In the genomic region with DNA sequence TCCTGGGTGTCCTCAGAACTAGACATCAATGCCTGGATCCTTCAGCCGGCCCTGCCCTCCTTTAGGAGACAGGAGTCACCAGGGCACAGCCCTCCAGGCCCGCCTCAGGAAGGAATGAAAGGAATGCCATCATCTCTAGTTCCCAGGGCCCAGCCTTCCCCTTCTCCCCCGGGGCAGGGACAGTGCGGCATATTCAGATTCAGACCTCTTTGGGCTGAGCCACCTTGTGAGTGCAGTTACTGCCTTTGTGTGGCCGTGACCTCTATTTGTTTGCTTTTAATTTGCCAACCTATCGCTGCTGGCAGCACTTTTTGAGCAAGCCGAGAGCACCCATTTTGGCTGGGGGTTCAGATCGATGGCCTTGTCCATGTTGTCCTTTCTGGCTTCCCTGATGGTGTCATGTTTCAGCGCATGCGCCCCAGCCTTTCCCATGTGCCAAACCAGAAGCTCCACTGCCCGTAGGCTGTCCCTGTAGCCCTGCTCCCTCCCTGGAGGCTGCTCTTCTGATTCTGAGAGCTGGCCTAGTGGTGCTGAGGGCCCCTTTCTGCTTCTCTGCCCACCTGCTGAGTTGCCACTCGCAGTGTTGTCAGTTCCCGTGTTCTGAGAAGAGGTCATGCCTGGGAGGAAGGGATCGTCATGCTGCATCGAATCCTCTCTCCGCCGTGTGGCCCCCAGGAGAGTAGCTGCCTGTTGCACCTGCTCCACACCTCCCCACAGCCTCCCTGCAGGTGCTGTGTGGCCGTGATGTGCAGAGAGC, we compare ENCODE assay signal across 9 cellular contexts. TPM values are rescaled to one million over a fixed set of nuclear protein-coding genes. Genes with fewer than 3 reads are reported as not detected.
DNase-seq lines count a peak whose midpoint lies in the region; ATAC-seq and TF ChIP-seq lines count a peak whose summit lies in the region.
"Had no signal": no experiment of that assay in that cellular context is flagged by ENCODE, and none has a peak within 500 bp of the region (broad histone marks: within the 10 kb centered on the region; RNA-seq: fewer than 3 reads in every experiment).

No MANE protein-coding gene starts in this region.

- ATAC-seq in right lobe of liver = peak; percentile 86 to 92 (median 92)
- ATAC-seq in HG02970 (IDR thresholded peaks at IDR 0.05; ENCODE audit: low FRiP score, unreplicated experiment) = no peak

- no peak overlapping the region for H3K4me3 ChIP-seq in breast epithelium
- H3K4me3 ChIP-seq in right lobe of liver = no peak overlapping the region

- no peak for TF ChIP-seq POLR2A in breast epithelium (IDR thresholded peaks at IDR 0.05)
- no peak for TF ChIP-seq POLR2A in right lobe of liver (IDR thresholded peaks at IDR 0.05)

- DNase-seq in ACHN = peak; percentile 20
- peak; percentile 92 to 98 (median 94) for DNase-seq in NCI-H1417 (lab: John Stamatoyannopoulos, UW)
- DNase-seq in breast epithelium (ENCODE audit: low spot score in 2 of 2) = peak; percentile 33 to 69
- peak; percentile 90 to 98 (median 95) for DNase-seq in right lobe of liver
- no peak for DNase-seq in SW 1271 (lab: John Stamatoyannopoulos, UW)
- no peak for DNase-seq in NK-92 (lab: John Stamatoyannopoulos, UW; ENCODE audit: unreplicated experiment)
- no peak for DNase-seq in globus pallidus (ENCODE audit: low spot score)
- DNase-seq: DMS 273 treated with DMSO at 0.1 percent for 48 hours had no signal

- in situ Hi-C loops in ACHN (cut with HindIII; ENCODE audit: low pct_ligation_motif_present, low pct_unique_long_range_greater_than_20kb, low sequenced_read_pairs) = no loop called here

- H3K4me1 ChIP-seq in breast epithelium = no peaks in the 10 kb centered on the region
- peaks cover 0 to 49% (median 19%) of the 10 kb centered on the region in 4 donors for H3K4me1 ChIP-seq in right lobe of liver

- intact Hi-C loops in breast epithelium (cut with DNase I; ENCODE audit: low total_unique reads) = no loop called here
- intact Hi-C loops in right lobe of liver (cut with DNase I) = no loop called here

- H3K27me3 ChIP-seq in breast epithelium (no peaks in the 10 kb centered on the region), right lobe of liver (no peaks in the 10 kb centered on the region)

- H3K9me3 ChIP-seq in breast epithelium (no peaks in the 10 kb centered on the region), right lobe of liver (no peaks in the 10 kb centered on the region)

- WGBS in right lobe of liver (ENCODE audit: insufficient coverage, low coverage, low lambda C conversion rate, missing lambda C conversion rate) = 20% methylated on average over 16 of the region's 18 CpGs

- H3K36me3 ChIP-seq in breast epithelium = no peaks in the 10 kb centered on the region
- H3K36me3 ChIP-seq in right lobe of liver = peaks cover 0 to 44% (median 20%) of the 10 kb centered on the region in 4 donors

- H3K27ac ChIP-seq in breast epithelium (peak overlapping the region; percentile 52), right lobe of liver (peak overlapping the region; percentile 28 to 71 (median 39))

- no peak for TF ChIP-seq CTCF in breast epithelium (IDR thresholded peaks at IDR 0.05)
- TF ChIP-seq CTCF in right lobe of liver (IDR thresholded peaks at IDR 0.05) = no peak

RNA-seq across cellular contexts. Expression of a gene that starts 10.9 kb away (rescaled TPM):
- total RNA-seq in breast epithelium (1 to 10 TPM; 3.5 to 9.4 (median 7.2) TPM), right lobe of liver (1 to 10 TPM in 5 of 6 experiments, under 1 TPM in 1; 0.98 to 4.0 (median 2.7) TPM)

RNA-seq across cellular contexts. Expression of a gene that starts 16.9 kb away (rescaled TPM):
- total RNA-seq in breast epithelium (10 to 100 TPM in 2 of 3 donors, 1 to 10 TPM in 1; 7.5 to 13.8 (median 11.8) TPM), right lobe of liver (10 to 100 TPM; 11.5 to 37.6 (median 21.6) TPM)

RNA-seq across cellular contexts. Expression of a gene that starts 24.9 kb away (rescaled TPM):
- total RNA-seq in breast epithelium = 10 to 100 TPM in 1 of 3 donors, 1 to 10 TPM in 2; 8.8 to 15.8 (median 9.2) TPM
- total RNA-seq in right lobe of liver = 10 to 100 TPM in 3 of 6 experiments, 1 to 10 TPM in 3; 6.0 to 16.3 (median 9.7) TPM

RNA-seq across cellular contexts. Expression of a gene that starts 37.0 kb away (rescaled TPM):
- total RNA-seq in breast epithelium = 10 to 100 TPM; 17.9 to 37.3 (median 31.5) TPM
- total RNA-seq in right lobe of liver = 10 to 100 TPM; 11.9 to 18.9 (median 12.6) TPM

Comparison
In these comparisons a context has a peak if more than half of its experiments do, and no peak if none do; other contexts are left out.
1. DNase-seq: peak in ACHN (single experiment), NCI-H1417 (3 of 3), breast epithelium (2 of 2) and right lobe of liver (3 of 3); none in SW 1271 (0 of 2), NK-92 (single experiment) and globus pallidus (single experiment).